In the genomic region with DNA sequence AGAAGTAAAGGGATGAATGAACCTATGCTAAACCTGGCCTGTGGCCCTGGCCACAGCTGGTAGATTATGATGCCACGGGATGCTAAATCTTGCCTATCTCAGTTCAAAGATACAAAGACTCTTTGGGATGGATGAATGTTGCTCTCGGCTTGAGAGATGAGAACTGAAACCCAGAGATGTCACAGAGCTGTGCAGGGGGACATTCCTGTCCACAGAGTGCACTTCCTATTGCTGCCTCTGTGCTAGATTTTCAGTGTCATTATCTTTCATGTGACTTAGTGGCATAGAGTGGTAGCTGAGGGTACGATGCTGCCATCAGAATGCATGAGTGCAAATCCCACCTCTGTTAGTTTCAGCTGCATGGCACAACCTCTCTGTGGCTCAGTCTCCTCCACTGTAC, we compare ENCODE assay signal across 12 cellular contexts. TPM values are rescaled to one million over a fixed set of nuclear protein-coding genes. Genes with fewer than 3 reads are reported as not detected.
DNase-seq lines count a peak whose midpoint lies in the region; ATAC-seq and TF ChIP-seq lines count a peak whose summit lies in the region.
"Had no signal": no experiment of that assay in that cellular context is flagged by ENCODE, and none has a peak within 500 bp of the region (broad histone marks: within the 10 kb centered on the region; RNA-seq: fewer than 3 reads in every experiment).

No MANE protein-coding gene starts in this region.

- H3K27ac Mint-ChIP-seq in memory B cell: no peak overlapping the region
- no peak overlapping the region for H3K27ac Mint-ChIP-seq in activated naive CD4-positive, alpha-beta T cell treated with anti-CD3 and anti-CD28 coated beads for 36 hours
- H3K27ac Mint-ChIP-seq in progenitor cell of endocrine pancreas: no peak overlapping the region
- H3K27ac Mint-ChIP-seq: activated naive CD8-positive, alpha-beta T cell treated with anti-CD3 and anti-CD28 coated beads, Interleukin-2, amount 50 U/mL, for 24 hours had no signal

- H3K27me3 Mint-ChIP-seq in memory B cell (peaks cover 24% of the 10 kb centered on the region), progenitor cell of endocrine pancreas (peaks cover 89% of the 10 kb centered on the region)
- H3K27me3 Mint-ChIP-seq in activated naive CD4-positive, alpha-beta T cell treated with anti-CD3 and anti-CD28 coated beads for 36 hours (ENCODE audit: low read depth): peaks cover 59% of the 10 kb centered on the region

- H3K36me3 Mint-ChIP-seq in memory B cell (no peaks in the 10 kb centered on the region), progenitor cell of endocrine pancreas (ENCODE audit: insufficient read depth) (no peaks in the 10 kb centered on the region)
- H3K36me3 Mint-ChIP-seq in activated naive CD4-positive, alpha-beta T cell treated with anti-CD3 and anti-CD28 coated beads for 36 hours (ENCODE audit: low read depth): no peaks in the 10 kb centered on the region

- H3K36me3 ChIP-seq in left lung: no peaks in the 10 kb centered on the region

- ATAC-seq in GM18867 (IDR thresholded peaks at IDR 0.05; ENCODE audit: unreplicated experiment) (peak; percentile 78), GM21717 (IDR thresholded peaks at IDR 0.05; ENCODE audit: unreplicated experiment) (peak; percentile 76), HG03439 (IDR thresholded peaks at IDR 0.05; ENCODE audit: unreplicated experiment) (peak; percentile 72), memory B cell (ENCODE audit: low read depth) (peak; percentile 96), left lung (no peak)
- ATAC-seq: activated naive CD8-positive, alpha-beta T cell treated with anti-CD3 and anti-CD28 coated beads, Interleukin-2, amount 50 U/mL, for 24 hours had no signal

- H3K9me3 ChIP-seq in left lung: no peaks in the 10 kb centered on the region

- intact Hi-C loops in activated naive CD4-positive, alpha-beta T cell treated with anti-CD3 and anti-CD28 coated beads for 36 hours (cut with micrococcal nuclease): no loop called here
- intact Hi-C loops in left lung (cut with DNase I): no loop called here

- H3K4me3 Mint-ChIP-seq in memory B cell (no peak overlapping the region), progenitor cell of endocrine pancreas (ENCODE audit: low read depth) (no peak overlapping the region)
- no peak overlapping the region for H3K4me3 Mint-ChIP-seq in activated naive CD4-positive, alpha-beta T cell treated with anti-CD3 and anti-CD28 coated beads for 36 hours
- H3K4me3 Mint-ChIP-seq: activated naive CD8-positive, alpha-beta T cell treated with anti-CD3 and anti-CD28 coated beads, Interleukin-2, amount 50 U/mL, for 24 hours had no signal

- CTCF ChIA-PET in activated naive CD4-positive, alpha-beta T cell treated with anti-CD3 and anti-CD28 coated beads for 36 hours (lab: Charles Lee): interaction anchor here (0.6 to 1.8 kb wide), 3 partner anchors 13 to 72 kb away, joined by 3 to 7 read pairs (median 3); no protein-coding TSS in a partner anchor

- H3K9me3 Mint-ChIP-seq in memory B cell (no peaks in the 10 kb centered on the region), progenitor cell of endocrine pancreas (ENCODE audit: low read depth) (no peaks in the 10 kb centered on the region)
- no peaks in the 10 kb centered on the region for H3K9me3 Mint-ChIP-seq in activated naive CD4-positive, alpha-beta T cell treated with anti-CD3 and anti-CD28 coated beads for 36 hours
- H3K9me3 Mint-ChIP-seq: activated naive CD8-positive, alpha-beta T cell treated with anti-CD3 and anti-CD28 coated beads, Interleukin-2, amount 50 U/mL, for 24 hours had no signal

- H3K4me1 ChIP-seq in left lung: peaks cover 5 to 31% of the 10 kb centered on the region in 2 donors

- peak in 1 of 2 donors; percentile 47 for DNase-seq in memory B cell (ENCODE audit: low spot score in 2 of 2)
- no peak for DNase-seq in activated naive CD4-positive, alpha-beta T cell treated with anti-CD3 and anti-CD28 coated beads for 36 hours
- DNase-seq in progenitor cell of endocrine pancreas (ENCODE audit: low spot score, unreplicated experiment): no peak
- DNase-seq in activated effector memory CD4-positive, alpha-beta T cell treated with Interleukin-2 at 50 U/mL for 16 hours: no peak
- no peak for DNase-seq in left lung
- DNase-seq: activated naive CD8-positive, alpha-beta T cell treated with anti-CD3 and anti-CD28 coated beads, Interleukin-2, amount 50 U/mL, for 24 hours; DMS79; effector memory CD4-positive, alpha-beta T cell; posterior cingulate gyrus had no signal

- TF ChIP-seq CTCF in progenitor cell of endocrine pancreas (IDR thresholded peaks at IDR 0.05; ENCODE audit: unreplicated experiment): no peak
- no peak for TF ChIP-seq CTCF in left lung (IDR thresholded peaks at IDR 0.05)

- no peak overlapping the region for H3K4me3 ChIP-seq in left lung

- no peak overlapping the region for H3K27ac ChIP-seq in left lung

- peaks cover 12 to 77% of the 10 kb centered on the region in 2 donors for H3K27me3 ChIP-seq in left lung

- H3K4me1 Mint-ChIP-seq in memory B cell (peaks cover 30% of the 10 kb centered on the region), progenitor cell of endocrine pancreas (ENCODE audit: low read depth) (peaks cover 10% of the 10 kb centered on the region)
- peaks cover 23% of the 10 kb centered on the region for H3K4me1 Mint-ChIP-seq in activated naive CD4-positive, alpha-beta T cell treated with anti-CD3 and anti-CD28 coated beads for 36 hours (ENCODE audit: low read depth)

RNA-seq across cellular contexts. Expression of a gene that starts 2.3 kb away (rescaled TPM):
- not detected for total RNA-seq in activated naive CD4-positive, alpha-beta T cell treated with anti-CD3 and anti-CD28 coated beads for 36 hours
- total RNA-seq in progenitor cell of endocrine pancreas: not detected in 2 replicates
- total RNA-seq in left lung: 10 to 100 TPM in 1 of 2 donors, 1 to 10 TPM in 1; 8.4 to 32.5 TPM

RNA-seq across cellular contexts. Expression of a gene that starts 4.6 kb away (rescaled TPM):
- 10 to 100 TPM; 12.2 to 12.4 TPM for total RNA-seq in activated naive CD4-positive, alpha-beta T cell treated with anti-CD3 and anti-CD28 coated beads for 36 hours
- total RNA-seq in progenitor cell of endocrine pancreas (4.0 and 5.2 TPM in 2 replicates), left lung (100 to 1,000 TPM; 103 to 262 TPM)

RNA-seq across cellular contexts. Expression of a gene that starts 8.3 kb away (rescaled TPM):
- total RNA-seq in activated naive CD4-positive, alpha-beta T cell treated with anti-CD3 and anti-CD28 coated beads for 36 hours: not detected
- total RNA-seq in progenitor cell of endocrine pancreas: not detected in 2 replicates
- 10 to 100 TPM in 1 of 2 donors, 1 to 10 TPM in 1; 3.1 to 24.1 TPM for total RNA-seq in left lung

RNA-seq across cellular contexts. Expression of a gene that starts 21.6 kb away (rescaled TPM):
- total RNA-seq in activated naive CD4-positive, alpha-beta T cell treated with anti-CD3 and anti-CD28 coated beads for 36 hours: not detected
- total RNA-seq in progenitor cell of endocrine pancreas (not detected in 2 replicates), left lung (not detected)

RNA-seq across cellular contexts. Expression of a gene that starts 21.8 kb away (rescaled TPM):
- 100 to 1,000 TPM in 1 of 2 experiments, 10 to 100 TPM in 1; 95.7 to 130 TPM for total RNA-seq in activated naive CD4-positive, alpha-beta T cell treated with anti-CD3 and anti-CD28 coated beads for 36 hours
- total RNA-seq in progenitor cell of endocrine pancreas (11.5 TPM in 2 replicates), left lung (100 to 1,000 TPM; 239 to 425 TPM)

Comparison
In these comparisons a context has a peak if more than half of its experiments do, and no peak if none do; other contexts are left out.
1. RNA of a gene that starts 4.6 kb away (total RNA-seq): 103 to 262 TPM in left lung; 12.2 to 12.4 TPM in activated naive CD4-positive, alpha-beta T cell treated with anti-CD3 and anti-CD28 coated beads for 36 hours and 4.0 to 5.2 TPM in progenitor cell of endocrine pancreas; every median in the first group is over 4 times any median in the second.